In genomic region chr5:72425995-72426394, GRCh38 we compare ENCODE assay signal across 21 cellular contexts.
"Had no signal": no experiment of that assay in that cellular context is flagged by ENCODE, and none has a peak within 500 bp of the region (broad histone marks: within the 10 kb centered on the region; RNA-seq: fewer than 3 reads in every experiment).

No MANE protein-coding gene starts in this region.

- H3K4me2 ChIP-seq: KMS-11, SK-N-SH had no signal

- H3K27ac ChIP-seq: KMS-11 had no signal

- ATAC-seq: HepG2, Panc1, PC-3, Right ventricle myocardium inferior had no signal

- FAIRE-seq: HepG2 had no signal

- H3K9me3 ChIP-seq: SK-N-SH had no signal

- H3K9ac ChIP-seq: KMS-11, SK-N-SH had no signal

- DNase-seq: IMR-90, Kasumi-1, MM.1S, NCI-H1092 treated with DMSO at 0.1 percent for 48 hours, NCI-H1436, NCI-H187 treated with DMSO at 0.1 percent for 48 hours, NCI-H2029 treated with DMSO at 0.1 percent for 48 hours, NCI-H2227 treated with DMSO at 0.1 percent for 48 hours, NCI-H446, NCI-H510A, NCI-H524 treated with DMSO at 0.1 percent for 48 hours, NCI-H69, NCI-H774, PC-3, SIG-M5, SK-N-SH, SW 1271 had no signal
